In genomic region chr1:94883688-94884087, GRCh38 we compare ENCODE assay signal across 8 cellular contexts. TPM values are rescaled to one million over a fixed set of nuclear protein-coding genes. Genes with fewer than 3 reads are reported as not detected.
A peak's percentile ranks its signal among the peaks of the same experiment; 100 is the strongest.
DNase-seq lines count a peak whose midpoint lies in the region; ATAC-seq, FAIRE-seq and TF ChIP-seq lines count a peak whose summit lies in the region.

No MANE protein-coding gene starts in this region.

- in situ Hi-C loops in transverse colon (cut with MboI; ENCODE audit: low pct_ligation_motif_present in 1 of 4, low pct_unique_long_range_greater_than_20kb in 1 of 4, low sequenced_read_pairs in 3 of 4) = no loop called here

- no peak for TF ChIP-seq EP300 in transverse colon (IDR thresholded peaks at IDR 0.05; ENCODE audit: low read depth)

- FAIRE-seq in kidney (lab: Jason Lieb, UNC) = no peak

- intact Hi-C loops in kidney (cut with DNase I) (no loop called here), transverse colon (cut with DNase I; ENCODE audit: low total_unique reads) (no loop called here)

- TF ChIP-seq CTCF in kidney (IDR thresholded peaks at IDR 0.05; ENCODE audit: borderline replicate concordance, extremely low read depth, insufficient read depth) (no peak), transverse colon (IDR thresholded peaks at IDR 0.05) (no peak)

- WGBS in transverse colon (ENCODE audit: low coverage in 1 of 2), 2 donors = 31 to 34% methylated on average over 4 of the region's 4 CpGs

- H3K36me3 ChIP-seq in adipocyte (ENCODE audit: control insufficient read depth, insufficient read depth, low read length, severe bottlenecking) = no peaks in the 10 kb centered on the region
- H3K36me3 ChIP-seq in kidney (ENCODE audit: control insufficient read depth in 1 of 2, insufficient read depth in 2 of 2, low read length in 2 of 2) = no peaks in the 10 kb centered on the region
- H3K36me3 ChIP-seq in transverse colon = no peaks in the 10 kb centered on the region

- H3K9me3 ChIP-seq in adipocyte (ENCODE audit: control insufficient read depth, low read length) (no peaks in the 10 kb centered on the region), kidney (ENCODE audit: control insufficient read depth in 1 of 2, low read length in 2 of 2) (no peaks in the 10 kb centered on the region), transverse colon (no peaks in the 10 kb centered on the region)

- H3K27me3 ChIP-seq in adipocyte (replicated peaks; ENCODE audit: control insufficient read depth, insufficient read depth, low read length) (no peaks in the 10 kb centered on the region), transverse colon (no peaks in the 10 kb centered on the region)

- H3K4me3 ChIP-seq in adipocyte (ENCODE audit: low read length) (peak overlapping the region; percentile 30), kidney (ENCODE audit: low read length in 2 of 2) (peak overlapping the region; percentile 20 to 37), transverse colon (no peak overlapping the region)

- TF ChIP-seq POLR2A in transverse colon (IDR thresholded peaks at IDR 0.05) = no peak

- DNase-seq in AG08395 (ENCODE audit: low spot score) (peak; percentile 64), adipocyte (ENCODE audit: low read depth) (peak; percentile 67), kidney (no peak), transverse colon (no peak), NCI-H1930 (lab: John Stamatoyannopoulos, UW) (no peak), NCI-H2171 (lab: John Stamatoyannopoulos, UW) (no peak)

- H3K27ac ChIP-seq in kidney (ENCODE audit: low read depth in 2 of 2, low read length in 2 of 2) (peak overlapping the region; percentile 66 to 74), transverse colon (peak overlapping the region; percentile 64 to 70 (median 68))

- peak overlapping the region; percentile 36 for H3K9ac ChIP-seq in adipocyte (ENCODE audit: low read length)
- peak overlapping the region in 1 of 2 donors; percentile 62 for H3K9ac ChIP-seq in kidney (ENCODE audit: low read length in 2 of 2)

- H3K4me1 ChIP-seq in adipocyte (ENCODE audit: control insufficient read depth, insufficient read depth, low read length) (peaks cover 12% of the 10 kb centered on the region), kidney (ENCODE audit: control insufficient read depth in 1 of 2, insufficient read depth in 1 of 2, low read depth in 1 of 2, low read length in 2 of 2) (peaks cover 6 to 19% of the 10 kb centered on the region in 2 donors), transverse colon (peaks cover 0 to 8% (median 4%) of the 10 kb centered on the region in 4 donors)

- peak; percentile 55 for ATAC-seq in HG02970 (IDR thresholded peaks at IDR 0.05; ENCODE audit: low FRiP score, unreplicated experiment)
- no peak for ATAC-seq in HG02884 (IDR thresholded peaks at IDR 0.05; ENCODE audit: unreplicated experiment)

RNA-seq across cellular contexts. Expression of gene CNN3, which starts 43.2 kb away (rescaled TPM):
- 291 TPM for total RNA-seq in kidney
- 232 TPM for polyA plus RNA-seq in kidney (ENCODE audit: insufficient read depth, low read depth, low replicate concordance)
- 10 to 100 TPM; 22.4 to 96.2 (median 59.7) TPM for total RNA-seq in transverse colon

Comparison
In these comparisons a context has a peak if more than half of its experiments do, and no peak if none do; other contexts are left out.
1. DNase-seq: peak in AG08395 (single experiment) and adipocyte (single experiment); none in kidney (single experiment), transverse colon (single experiment), NCI-H1930 (0 of 2) and NCI-H2171 (single experiment).
2. H3K4me3 ChIP-seq: peak in adipocyte (single experiment) and kidney (2 of 2); none in transverse colon (0 of 4).